Comparison of ENCODE assay signal across 1 cellular context in the genomic region with DNA sequence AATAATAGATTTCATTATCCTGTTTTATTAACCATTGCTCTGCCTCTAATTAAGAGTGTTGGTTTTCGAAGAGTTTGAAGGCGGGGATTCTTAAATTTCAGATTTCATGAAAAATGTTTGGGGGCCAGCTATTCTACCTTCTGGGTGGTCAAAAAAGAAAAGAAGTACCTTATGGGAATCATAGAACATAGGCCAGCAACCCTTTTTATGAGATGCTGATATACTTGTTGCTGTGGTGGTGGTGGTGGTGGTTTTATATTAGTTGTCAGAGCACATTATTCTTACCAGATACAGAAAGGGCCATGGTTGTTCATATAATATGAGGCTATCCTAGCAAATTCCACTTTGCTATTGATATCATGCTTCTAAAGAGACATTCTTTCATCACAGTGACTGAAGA.
A peak's percentile ranks its signal among the peaks of the same experiment; 100 is the strongest.
TF ChIP-seq lines count a peak whose summit lies in the region.

No MANE protein-coding gene starts in this region.

TF ChIP-seq in HEK293, 187 proteins besides CTCF, POLR2A, EP300 and RAD21 (continued from another document):
- no peak for TF ChIP-seq ZBTB26 (tag by site-specific recombination; optimal IDR thresholded peaks at IDR 0.05)
- no peak for TF ChIP-seq ZNF426 (tag by site-specific recombination; IDR thresholded peaks at IDR 0.05)
- no peak for TF ChIP-seq ZNF121 (tag by site-specific recombination; IDR thresholded peaks at IDR 0.05)
- peak; percentile 70 for TF ChIP-seq SCRT2 (tag by site-specific recombination; IDR thresholded peaks at IDR 0.05)
- no peak for TF ChIP-seq ZNF571 (tag by site-specific recombination; IDR thresholded peaks at IDR 0.05)
- TF ChIP-seq ZNF140 (tag by site-specific recombination; IDR thresholded peaks at IDR 0.05), result no peak
- no peak for TF ChIP-seq SETDB1 (IDR thresholded peaks at IDR 0.05; ENCODE audit: insufficient read length, low read length)
- peak; percentile 37; the same call in 1 of the 2 replicates for TF ChIP-seq ZNF664 (tag by site-specific recombination; IDR thresholded peaks at IDR 0.05)
